Comparison of ENCODE assay signal across 1 cellular context in the genomic region with DNA sequence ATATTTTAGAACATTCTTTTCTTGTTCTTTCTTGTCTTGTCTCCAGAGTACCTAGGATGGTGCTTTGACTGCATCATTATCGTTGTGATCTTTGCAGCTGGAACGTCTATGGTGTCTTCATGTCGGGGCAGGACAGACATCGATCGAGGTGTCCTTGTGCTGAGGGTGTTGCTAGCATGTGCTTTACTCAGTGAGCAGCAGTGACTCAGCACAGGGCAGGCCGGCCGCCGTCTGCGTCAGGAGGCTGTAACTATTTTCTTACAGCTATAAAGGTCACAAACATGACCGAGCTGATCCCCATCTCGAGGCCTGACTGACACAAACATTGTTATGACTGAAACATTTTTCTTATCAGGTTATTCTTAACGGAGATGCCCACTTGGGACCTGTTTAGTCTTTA.
TF ChIP-seq lines count a peak whose summit lies in the region.

No MANE protein-coding gene starts in this region.

TF ChIP-seq in HepG2, 621 proteins besides CTCF, POLR2A, EP300 and RAD21 (continued from another document and continues in another):
- TF ChIP-seq ZEB1 (IDR thresholded peaks at IDR 0.05; ENCODE audit: insufficient replicate concordance, low read depth) (no peak), ZNF264 (CRISPR knock-in tag; IDR thresholded peaks at IDR 0.05) (no peak), TGIF2 (CRISPR knock-in tag; IDR thresholded peaks at IDR 0.05) (no peak), SNAI1 (CRISPR knock-in tag; IDR thresholded peaks at IDR 0.05; ENCODE audit: borderline replicate concordance) (no peak), HHEX (CRISPR knock-in tag; IDR thresholded peaks at IDR 0.05) (no peak), NFRKB (IDR thresholded peaks at IDR 0.05) (no peak), PCBP1 (IDR thresholded peaks at IDR 0.05; ENCODE audit: borderline replicate concordance, low read depth, low read length) (no peak), SAP130 (CRISPR knock-in tag; IDR thresholded peaks at IDR 0.05; ENCODE audit: low read depth) (no peak), FOXM1 (CRISPR knock-in tag; IDR thresholded peaks at IDR 0.05) (no peak), SRSF9 (IDR thresholded peaks at IDR 0.05; ENCODE audit: borderline replicate concordance, insufficient read depth, low read depth, low read length, poor library complexity, severe bottlenecking) (no peak), RERE (CRISPR knock-in tag; IDR thresholded peaks at IDR 0.05; ENCODE audit: low read depth) (no peak), RARG (CRISPR knock-in tag; IDR thresholded peaks at IDR 0.05; ENCODE audit: low read depth) (no peak), MXD4 (CRISPR knock-in tag; IDR thresholded peaks at IDR 0.05) (0 out of 2 replicates have a peak, but pooled peaks have one; percentile 49), DPF2 (CRISPR knock-in tag; IDR thresholded peaks at IDR 0.05; ENCODE audit: borderline replicate concordance, low read depth) (no peak), MYPOP (CRISPR knock-in tag; IDR thresholded peaks at IDR 0.05) (no peak), NFYB (CRISPR knock-in tag; IDR thresholded peaks at IDR 0.05) (no peak), CENPX (CRISPR knock-in tag; IDR thresholded peaks at IDR 0.05) (no peak), TEAD2 (CRISPR knock-in tag; IDR thresholded peaks at IDR 0.05) (no peak), CREB3 (CRISPR knock-in tag; IDR thresholded peaks at IDR 0.05) (no peak), TERF1 (CRISPR knock-in tag; IDR thresholded peaks at IDR 0.05) (no peak), ZFX (CRISPR knock-in tag; IDR thresholded peaks at IDR 0.05; ENCODE audit: low read depth) (0 out of 2 replicates have a peak, but pooled peaks have one; percentile 32), RELA (CRISPR knock-in tag; IDR thresholded peaks at IDR 0.05) (no peak), ZNF709 (CRISPR knock-in tag; IDR thresholded peaks at IDR 0.05) (peak; percentile 85; the same call in 1 of the 2 replicates), SYNCRIP (IDR thresholded peaks at IDR 0.05; ENCODE audit: insufficient read depth, low read depth, low read length) (no peak), ZNF296 (CRISPR knock-in tag; conservative IDR thresholded peaks at IDR 0.05) (no peak), ZNF235 (CRISPR knock-in tag; IDR thresholded peaks at IDR 0.05; ENCODE audit: borderline replicate concordance) (no peak), ZNF232 (CRISPR knock-in tag; IDR thresholded peaks at IDR 0.05; ENCODE audit: borderline replicate concordance) (peak; percentile 61; the same call in 1 of the 2 replicates), RBM39 (IDR thresholded peaks at IDR 0.05; ENCODE audit: low read depth, low read length, poor library complexity, severe bottlenecking) (no peak), RAD51 (IDR thresholded peaks at IDR 0.05; ENCODE audit: borderline replicate concordance) (no peak), HNRNPH1 (optimal IDR thresholded peaks at IDR 0.05; ENCODE audit: low read depth, low read length) (no peak), CBX5 (CRISPR knock-in tag; IDR thresholded peaks at IDR 0.05; ENCODE audit: borderline replicate concordance) (no peak), ZNF777 (CRISPR knock-in tag; IDR thresholded peaks at IDR 0.05) (no peak), SMAD9 (CRISPR knock-in tag; IDR thresholded peaks at IDR 0.05) (no peak), ZBTB20 (CRISPR knock-in tag; IDR thresholded peaks at IDR 0.05; ENCODE audit: borderline replicate concordance, low read depth) (no peak; the same call in 1 of the 2 replicates), ZNF749 (CRISPR knock-in tag; IDR thresholded peaks at IDR 0.05; ENCODE audit: borderline replicate concordance) (no peak), RARA (CRISPR knock-in tag; IDR thresholded peaks at IDR 0.05) (peak; percentile 72), FUBP1 (CRISPR knock-in tag; IDR thresholded peaks at IDR 0.05; ENCODE audit: borderline replicate concordance) (no peak), RNF219 (CRISPR knock-in tag; IDR thresholded peaks at IDR 0.05) (no peak), ZNF629 (CRISPR knock-in tag; conservative IDR thresholded peaks at IDR 0.05) (no peak), PBX2 (CRISPR knock-in tag; IDR thresholded peaks at IDR 0.05) (no peak), ZNF292 (CRISPR knock-in tag; IDR thresholded peaks at IDR 0.05; ENCODE audit: borderline replicate concordance, low read depth) (no peak), ZIK1 (CRISPR knock-in tag; IDR thresholded peaks at IDR 0.05; ENCODE audit: borderline replicate concordance, low read depth) (no peak), ZNF510 (CRISPR knock-in tag; IDR thresholded peaks at IDR 0.05; ENCODE audit: low read depth) (no peak), NFE2L2 (IDR thresholded peaks at IDR 0.05; ENCODE audit: low read length) (no peak), SETDB1 (CRISPR knock-in tag; IDR thresholded peaks at IDR 0.05; ENCODE audit: borderline replicate concordance) (peak; percentile 88; the same call in 1 of the 2 replicates)
- TF ChIP-seq, protein P1, sequence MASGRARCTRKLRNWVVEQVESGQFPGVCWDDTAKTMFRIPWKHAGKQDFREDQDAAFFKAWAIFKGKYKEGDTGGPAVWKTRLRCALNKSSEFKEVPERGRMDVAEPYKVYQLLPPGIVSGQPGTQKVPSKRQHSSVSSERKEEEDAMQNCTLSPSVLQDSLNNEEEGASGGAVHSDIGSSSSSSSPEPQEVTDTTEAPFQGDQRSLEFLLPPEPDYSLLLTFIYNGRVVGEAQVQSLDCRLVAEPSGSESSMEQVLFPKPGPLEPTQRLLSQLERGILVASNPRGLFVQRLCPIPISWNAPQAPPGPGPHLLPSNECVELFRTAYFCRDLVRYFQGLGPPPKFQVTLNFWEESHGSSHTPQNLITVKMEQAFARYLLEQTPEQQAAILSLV (CRISPR knock-in tag; IDR thresholded peaks at IDR 0.05; ENCODE audit: borderline replicate concordance) = peak; percentile 83
- TF ChIP-seq, protein P2, sequence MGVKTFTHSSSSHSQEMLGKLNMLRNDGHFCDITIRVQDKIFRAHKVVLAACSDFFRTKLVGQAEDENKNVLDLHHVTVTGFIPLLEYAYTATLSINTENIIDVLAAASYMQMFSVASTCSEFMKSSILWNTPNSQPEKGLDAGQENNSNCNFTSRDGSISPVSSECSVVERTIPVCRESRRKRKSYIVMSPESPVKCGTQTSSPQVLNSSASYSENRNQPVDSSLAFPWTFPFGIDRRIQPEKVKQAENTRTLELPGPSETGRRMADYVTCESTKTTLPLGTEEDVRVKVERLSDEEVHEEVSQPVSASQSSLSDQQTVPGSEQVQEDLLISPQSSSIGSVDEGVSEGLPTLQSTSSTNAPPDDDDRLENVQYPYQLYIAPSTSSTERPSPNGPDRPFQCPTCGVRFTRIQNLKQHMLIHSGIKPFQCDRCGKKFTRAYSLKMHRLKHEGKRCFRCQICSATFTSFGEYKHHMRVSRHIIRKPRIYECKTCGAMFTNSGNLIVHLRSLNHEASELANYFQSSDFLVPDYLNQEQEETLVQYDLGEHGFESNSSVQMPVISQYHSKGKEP (CRISPR knock-in tag; IDR thresholded peaks at IDR 0.05) = no peak
- TF ChIP-seq, protein P3, sequence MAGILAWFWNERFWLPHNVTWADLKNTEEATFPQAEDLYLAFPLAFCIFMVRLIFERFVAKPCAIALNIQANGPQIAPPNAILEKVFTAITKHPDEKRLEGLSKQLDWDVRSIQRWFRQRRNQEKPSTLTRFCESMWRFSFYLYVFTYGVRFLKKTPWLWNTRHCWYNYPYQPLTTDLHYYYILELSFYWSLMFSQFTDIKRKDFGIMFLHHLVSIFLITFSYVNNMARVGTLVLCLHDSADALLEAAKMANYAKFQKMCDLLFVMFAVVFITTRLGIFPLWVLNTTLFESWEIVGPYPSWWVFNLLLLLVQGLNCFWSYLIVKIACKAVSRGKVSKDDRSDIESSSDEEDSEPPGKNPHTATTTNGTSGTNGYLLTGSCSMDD (CRISPR knock-in tag; IDR thresholded peaks at IDR 0.05) = no peak
